1 cellular context compared by ENCODE assay signal in the genomic region with DNA sequence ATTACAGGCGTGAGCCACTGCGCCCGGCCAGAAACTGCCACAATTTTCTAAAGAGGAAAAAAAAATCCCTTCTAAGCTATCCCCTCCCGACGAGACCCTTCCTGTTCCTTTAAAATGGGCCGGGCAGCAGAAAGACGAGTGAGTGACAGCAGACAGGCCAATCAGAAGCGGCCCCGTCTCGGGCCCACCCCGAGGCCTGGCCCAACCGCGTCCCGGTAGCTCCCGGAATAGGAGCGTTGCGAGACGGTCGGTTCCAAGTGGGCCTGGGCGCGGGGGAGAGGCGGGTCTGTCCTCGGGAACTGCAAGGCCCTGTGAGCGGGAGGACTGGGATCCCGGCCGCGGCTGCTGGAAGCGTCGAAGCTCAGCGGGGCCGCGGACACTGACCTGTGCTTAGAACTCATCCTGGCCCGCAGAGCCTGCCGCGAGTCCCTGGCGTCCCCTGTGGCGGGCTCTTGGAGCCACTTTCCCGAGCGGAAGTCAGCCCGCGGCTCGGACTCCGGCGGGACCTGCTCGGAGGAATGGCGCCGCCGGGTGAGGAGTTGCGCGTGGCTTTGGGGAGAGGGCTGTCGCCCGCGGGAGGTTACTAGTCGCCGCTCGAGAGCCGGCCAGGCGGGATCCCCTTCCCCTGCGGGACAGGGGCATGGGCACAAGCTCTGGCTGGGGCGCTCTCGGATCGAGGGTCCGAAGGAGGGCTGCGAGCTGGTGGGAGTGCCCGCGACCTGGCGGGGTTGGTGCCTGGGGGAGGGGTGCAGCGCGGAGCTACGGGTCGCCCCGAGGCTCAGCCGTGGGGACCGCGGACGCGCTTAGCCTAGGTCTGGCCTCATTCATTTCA.
TF ChIP-seq lines count a peak whose summit lies in the region.

MROH8 (minus strand) TSS at position 710 of the 832 bp plus-strand sequence.
RPN2 (plus strand) TSS at position 492 of the 832 bp plus-strand sequence; CDS start at position 519, 27 bp downstream.

TF ChIP-seq in K562, 482 proteins besides CTCF, POLR2A, EP300 and RAD21 (continued from another document and continues in another):
- TF ChIP-seq MYC (IDR thresholded peaks at IDR 0.05; ENCODE audit: low read depth, low read length) (peak; percentile 92), MYC (CRISPR knock-in tag; IDR thresholded peaks at IDR 0.05; ENCODE audit: borderline replicate concordance, low read depth) (0 out of 2 replicates have a peak, but pooled peaks have one; percentile 38), NFIX (CRISPR knock-in tag; IDR thresholded peaks at IDR 0.05; ENCODE audit: low read depth) (no peak), ELF2 (CRISPR knock-in tag; IDR thresholded peaks at IDR 0.05) (peak; percentile 82), SFPQ (IDR thresholded peaks at IDR 0.05; ENCODE audit: low read depth, low read length) (no peak), FOXJ3 (CRISPR knock-in tag; IDR thresholded peaks at IDR 0.05) (no peak), ZNF354B (CRISPR knock-in tag; IDR thresholded peaks at IDR 0.05) (no peak), ARID2 (IDR thresholded peaks at IDR 0.05) (no peak), HMGN3 (IDR thresholded peaks at IDR 0.05; ENCODE audit: borderline replicate concordance, extremely low read depth, insufficient read length, low read depth, low read length) (peak; percentile 71), SIN3A (IDR thresholded peaks at IDR 0.05; ENCODE audit: borderline replicate concordance in 2 of 2, control insufficient read depth in 1 of 2, low read depth in 2 of 2, low read length in 2 of 2) (peak; percentile 39 to 72; a peak in 1 of 4 replicates), NFIC (IDR thresholded peaks at IDR 0.05) (no peak), RFX5 (IDR thresholded peaks at IDR 0.05; ENCODE audit: low read depth, low read length) (no peak), NFE2L1 (tag; IDR thresholded peaks at IDR 0.05; ENCODE audit: borderline replicate concordance, low read depth) (no peak), HNRNPUL1 (IDR thresholded peaks at IDR 0.05; ENCODE audit: low read length) (no peak), ZNF324 (CRISPR knock-in tag; IDR thresholded peaks at IDR 0.05) (no peak), PURB (CRISPR knock-in tag; IDR thresholded peaks at IDR 0.05; ENCODE audit: low read depth) (no peak), ZNF830 (CRISPR knock-in tag; IDR thresholded peaks at IDR 0.05) (no peak), SETDB1 (IDR thresholded peaks at IDR 0.05; ENCODE audit: low read length) (no peak), ZNF436 (CRISPR knock-in tag; IDR thresholded peaks at IDR 0.05) (no peak), MEIS2 (IDR thresholded peaks at IDR 0.05; ENCODE audit: partially characterized antibody) (peak; percentile 41), SP1 (CRISPR knock-in tag; IDR thresholded peaks at IDR 0.05) (no peak; the same call in none of the 2 replicates), CREB3L1 (IDR thresholded peaks at IDR 0.05; ENCODE audit: borderline replicate concordance, low read depth) (peak; percentile 8; the same call in 1 of the 2 replicates), ARID3A (IDR thresholded peaks at IDR 0.05; ENCODE audit: borderline replicate concordance, low read depth, low read length) (no peak), DDX20 (tag; IDR thresholded peaks at IDR 0.05; ENCODE audit: low read depth) (no peak), ZNF589 (CRISPR knock-in tag; IDR thresholded peaks at IDR 0.05; ENCODE audit: low read depth) (no peak), PHF21A (IDR thresholded peaks at IDR 0.05; ENCODE audit: borderline replicate concordance, low read depth) (peak; percentile 16; the same call in 1 of the 2 replicates), GTF2F1 (IDR thresholded peaks at IDR 0.05; ENCODE audit: low read depth, low read length) (peak; percentile 66; the same call in 1 of the 2 replicates), NR1H2 (CRISPR knock-in tag; IDR thresholded peaks at IDR 0.05) (no peak), ZNF217 (CRISPR knock-in tag; IDR thresholded peaks at IDR 0.05) (no peak), RBM39 (optimal IDR thresholded peaks at IDR 0.05; ENCODE audit: low read depth, low read length) (no peak), THRA (IDR thresholded peaks at IDR 0.05) (no peak), FOXK1 (CRISPR knock-in tag; IDR thresholded peaks at IDR 0.05; ENCODE audit: borderline replicate concordance) (no peak), HDAC8 (tag; IDR thresholded peaks at IDR 0.05) (no peak), FOS (IDR thresholded peaks at IDR 0.05; ENCODE audit: extremely low read depth, insufficient read length) (peak; percentile 93), CHAMP1 (IDR thresholded peaks at IDR 0.05) (no peak), TEAD2 (tag; IDR thresholded peaks at IDR 0.05) (no peak), TGIF2 (CRISPR knock-in tag; IDR thresholded peaks at IDR 0.05) (no peak; the same call in 1 of the 2 replicates), ETV6 (IDR thresholded peaks at IDR 0.05; ENCODE audit: borderline replicate concordance in 1 of 2, low read depth in 2 of 2, low read length in 1 of 2) (no peak), ETV6 (CRISPR knock-in tag; IDR thresholded peaks at IDR 0.05; ENCODE audit: borderline replicate concordance) (no peak), JUNB (CRISPR knock-in tag; conservative IDR thresholded peaks at IDR 0.05) (no peak), SIRT6 (IDR thresholded peaks at IDR 0.05; ENCODE audit: low read depth, low read length) (no peak), DMBX1 (CRISPR knock-in tag; IDR thresholded peaks at IDR 0.05; ENCODE audit: borderline replicate concordance) (no peak), KHSRP (IDR thresholded peaks at IDR 0.05) (no peak), HMG20B (CRISPR knock-in tag; IDR thresholded peaks at IDR 0.05) (no peak), ELK3 (CRISPR knock-in tag; IDR thresholded peaks at IDR 0.05) (no peak)
- TF ChIP-seq, protein P1, sequence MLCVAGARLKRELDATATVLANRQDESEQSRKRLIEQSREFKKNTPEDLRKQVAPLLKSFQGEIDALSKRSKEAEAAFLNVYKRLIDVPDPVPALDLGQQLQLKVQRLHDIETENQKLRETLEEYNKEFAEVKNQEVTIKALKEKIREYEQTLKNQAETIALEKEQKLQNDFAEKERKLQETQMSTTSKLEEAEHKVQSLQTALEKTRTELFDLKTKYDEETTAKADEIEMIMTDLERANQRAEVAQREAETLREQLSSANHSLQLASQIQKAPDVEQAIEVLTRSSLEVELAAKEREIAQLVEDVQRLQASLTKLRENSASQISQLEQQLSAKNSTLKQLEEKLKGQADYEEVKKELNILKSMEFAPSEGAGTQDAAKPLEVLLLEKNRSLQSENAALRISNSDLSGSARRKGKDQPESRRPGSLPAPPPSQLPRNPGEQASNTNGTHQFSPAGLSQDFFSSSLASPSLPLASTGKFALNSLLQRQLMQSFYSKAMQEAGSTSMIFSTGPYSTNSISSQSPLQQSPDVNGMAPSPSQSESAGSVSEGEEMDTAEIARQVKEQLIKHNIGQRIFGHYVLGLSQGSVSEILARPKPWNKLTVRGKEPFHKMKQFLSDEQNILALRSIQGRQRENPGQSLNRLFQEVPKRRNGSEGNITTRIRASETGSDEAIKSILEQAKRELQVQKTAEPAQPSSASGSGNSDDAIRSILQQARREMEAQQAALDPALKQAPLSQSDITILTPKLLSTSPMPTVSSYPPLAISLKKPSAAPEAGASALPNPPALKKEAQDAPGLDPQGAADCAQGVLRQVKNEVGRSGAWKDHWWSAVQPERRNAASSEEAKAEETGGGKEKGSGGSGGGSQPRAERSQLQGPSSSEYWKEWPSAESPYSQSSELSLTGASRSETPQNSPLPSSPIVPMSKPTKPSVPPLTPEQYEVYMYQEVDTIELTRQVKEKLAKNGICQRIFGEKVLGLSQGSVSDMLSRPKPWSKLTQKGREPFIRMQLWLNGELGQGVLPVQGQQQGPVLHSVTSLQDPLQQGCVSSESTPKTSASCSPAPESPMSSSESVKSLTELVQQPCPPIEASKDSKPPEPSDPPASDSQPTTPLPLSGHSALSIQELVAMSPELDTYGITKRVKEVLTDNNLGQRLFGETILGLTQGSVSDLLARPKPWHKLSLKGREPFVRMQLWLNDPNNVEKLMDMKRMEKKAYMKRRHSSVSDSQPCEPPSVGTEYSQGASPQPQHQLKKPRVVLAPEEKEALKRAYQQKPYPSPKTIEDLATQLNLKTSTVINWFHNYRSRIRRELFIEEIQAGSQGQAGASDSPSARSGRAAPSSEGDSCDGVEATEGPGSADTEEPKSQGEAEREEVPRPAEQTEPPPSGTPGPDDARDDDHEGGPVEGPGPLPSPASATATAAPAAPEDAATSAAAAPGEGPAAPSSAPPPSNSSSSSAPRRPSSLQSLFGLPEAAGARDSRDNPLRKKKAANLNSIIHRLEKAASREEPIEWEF (CRISPR knock-in tag; IDR thresholded peaks at IDR 0.05): no peak
- TF ChIP-seq, protein P2, sequence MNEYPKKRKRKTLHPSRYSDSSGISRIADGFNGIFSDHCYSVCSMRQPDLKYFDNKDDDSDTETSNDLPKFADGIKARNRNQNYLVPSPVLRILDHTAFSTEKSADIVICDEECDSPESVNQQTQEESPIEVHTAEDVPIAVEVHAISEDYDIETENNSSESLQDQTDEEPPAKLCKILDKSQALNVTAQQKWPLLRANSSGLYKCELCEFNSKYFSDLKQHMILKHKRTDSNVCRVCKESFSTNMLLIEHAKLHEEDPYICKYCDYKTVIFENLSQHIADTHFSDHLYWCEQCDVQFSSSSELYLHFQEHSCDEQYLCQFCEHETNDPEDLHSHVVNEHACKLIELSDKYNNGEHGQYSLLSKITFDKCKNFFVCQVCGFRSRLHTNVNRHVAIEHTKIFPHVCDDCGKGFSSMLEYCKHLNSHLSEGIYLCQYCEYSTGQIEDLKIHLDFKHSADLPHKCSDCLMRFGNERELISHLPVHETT (CRISPR knock-in tag; conservative IDR thresholded peaks at IDR 0.05 in 1 of 2, IDR thresholded peaks at IDR 0.05 in 1 of 2): no peak
